ENCODE assay signal across 22 cellular contexts in the genomic region with DNA sequence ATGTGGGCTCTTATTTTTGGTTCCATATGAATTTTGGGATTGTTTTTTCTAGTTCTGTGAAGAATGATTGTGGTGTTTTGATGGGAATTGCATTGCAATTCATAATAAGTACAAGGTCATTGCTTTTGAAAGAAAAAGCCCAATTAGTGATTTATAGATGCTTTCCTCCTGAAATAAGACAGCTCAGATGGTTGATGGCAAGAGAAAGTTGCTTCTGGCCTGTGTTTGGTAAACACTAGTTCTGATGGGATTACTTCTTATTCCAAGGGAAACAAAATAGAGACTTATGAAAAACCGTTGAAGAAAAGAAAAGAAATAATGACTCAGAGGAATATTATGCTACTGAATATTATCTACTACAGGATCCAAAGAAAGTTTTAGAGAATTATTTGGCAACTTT.
"Had no signal": no experiment of that assay in that cellular context is flagged by ENCODE, and none has a peak within 500 bp of the region (broad histone marks: within the 10 kb centered on the region; RNA-seq: fewer than 3 reads in every experiment).

No MANE protein-coding gene starts in this region.

- H3K36me3 ChIP-seq: brain microvascular endothelial cell, heart right ventricle, left ventricle myocardium inferior, sigmoid colon, spleen, thoracic aorta, upper lobe of right lung, WERI-Rb-1 had no signal

- H3K9me3 Mint-ChIP-seq: activated naive CD4-positive, alpha-beta T cell treated with anti-CD3 and anti-CD28 coated beads, Interleukin-2, amount 50 U/mL, for 72 hours; central memory CD8-positive, alpha-beta T cell; stimulated activated memory B cell treated with anti-CD40 and anti-IgM and Interleukin-4, amounts not matched to agents 10 μg/mL and 1 μg/mL and 100 μg/mL, for 72 hours had no signal

- H3K27me3 Mint-ChIP-seq: central memory CD8-positive, alpha-beta T cell; stimulated activated memory B cell treated with anti-CD40 and anti-IgM and Interleukin-4, amounts not matched to agents 10 μg/mL and 1 μg/mL and 100 μg/mL, for 72 hours had no signal

- H3K4me1 ChIP-seq: heart right ventricle, left ventricle myocardium inferior, sigmoid colon, spleen, upper lobe of right lung had no signal

- ATAC-seq: activated naive CD4-positive, alpha-beta T cell treated with anti-CD3 and anti-CD28 coated beads, Interleukin-2, amount 50 U/mL, for 72 hours; heart right ventricle; stimulated activated memory B cell treated with anti-CD40 and anti-IgM and Interleukin-4, amounts not matched to agents 10 μg/mL and 1 μg/mL and 100 μg/mL, for 72 hours; upper lobe of right lung had no signal

- H3K4me1 Mint-ChIP-seq: central memory CD8-positive, alpha-beta T cell; stimulated activated memory B cell treated with anti-CD40 and anti-IgM and Interleukin-4, amounts not matched to agents 10 μg/mL and 1 μg/mL and 100 μg/mL, for 72 hours had no signal

- H3K4me3 ChIP-seq: coronary artery, heart right ventricle, left ventricle myocardium inferior, sigmoid colon, spleen, thoracic aorta, upper lobe of right lung had no signal

- H3K36me3 Mint-ChIP-seq: activated naive CD4-positive, alpha-beta T cell treated with anti-CD3 and anti-CD28 coated beads, Interleukin-2, amount 50 U/mL, for 72 hours; stimulated activated memory B cell treated with anti-CD40 and anti-IgM and Interleukin-4, amounts not matched to agents 10 μg/mL and 1 μg/mL and 100 μg/mL, for 72 hours had no signal

- H3K9me3 ChIP-seq: left ventricle myocardium inferior, sigmoid colon, thoracic aorta, upper lobe of right lung had no signal

- H3K27ac Mint-ChIP-seq: activated naive CD4-positive, alpha-beta T cell treated with anti-CD3 and anti-CD28 coated beads, Interleukin-2, amount 50 U/mL, for 72 hours; stimulated activated memory B cell treated with anti-CD40 and anti-IgM and Interleukin-4, amounts not matched to agents 10 μg/mL and 1 μg/mL and 100 μg/mL, for 72 hours had no signal

- H3K27ac ChIP-seq: brain microvascular endothelial cell, coronary artery, heart right ventricle, left ventricle myocardium inferior, sigmoid colon, spleen, upper lobe of right lung, WERI-Rb-1 had no signal

- H3K27me3 ChIP-seq: brain microvascular endothelial cell, heart right ventricle, sigmoid colon, spleen, upper lobe of right lung had no signal

- H3K4me3 Mint-ChIP-seq: central memory CD8-positive, alpha-beta T cell; stimulated activated memory B cell treated with anti-CD40 and anti-IgM and Interleukin-4, amounts not matched to agents 10 μg/mL and 1 μg/mL and 100 μg/mL, for 72 hours had no signal

- DNase-seq: activated CD4-positive, alpha-beta T cell treated with anti-CD3 and anti-CD28 coated beads for 1 hour; activated gamma-delta T cell treated with Interleukin-2 at 50 U/mL for 16 hours; amniotic stem cell; brain microvascular endothelial cell; heart right ventricle; kidney glomerular epithelial cell; left ventricle myocardium inferior; mammary epithelial cell; midbrain; occipital lobe; posterior cingulate gyrus; sigmoid colon; spleen; stimulated activated CD4-positive, alpha-beta T cell treated with anti-CD3 and anti-CD28 coated beads, Interleukin-4, amount 100 ng/mL, for 4 hours; upper lobe of right lung; WERI-Rb-1 had no signal

- FAIRE-seq: endometrium had no signal
